13 cellular contexts compared by ENCODE assay signal in genomic region chr1:173208146-173208545, GRCh38. TPM values are rescaled to one million over a fixed set of nuclear protein-coding genes. Genes with fewer than 3 reads are reported as not detected.
DNase-seq lines count a peak whose midpoint lies in the region; ATAC-seq and TF ChIP-seq lines count a peak whose summit lies in the region.
"Had no signal": no experiment of that assay in that cellular context is flagged by ENCODE, and none has a peak within 500 bp of the region (broad histone marks: within the 10 kb centered on the region; RNA-seq: fewer than 3 reads in every experiment).

No MANE protein-coding gene starts in this region.

- no peak overlapping the region for H3K4me2 ChIP-seq in GM23248 (ENCODE audit: unreplicated experiment)

- H3K4me3 Mint-ChIP-seq in natural killer cell treated with Interleukin-12 subunit alpha and Interleukin-12 subunit beta and Interleukin-15 and Interleukin-18, amount 100 ng/mL, for 72 hours, result no peak overlapping the region
- H3K4me3 Mint-ChIP-seq in natural killer cell, result no peak overlapping the region
- H3K4me3 Mint-ChIP-seq: CD4-positive, CD25-positive, alpha-beta regulatory T cell had no signal

- H3K36me3 ChIP-seq in GM23248 (ENCODE audit: low read depth) (no peaks in the 10 kb centered on the region), brain microvascular endothelial cell (replicated peaks) (no peaks in the 10 kb centered on the region)
- H3K36me3 ChIP-seq: BLaER1 treated with 17β-estradiol and CSF1 and Interleukin-3, amounts not matched to agents 10 nM and 100 nM had no signal

- no peaks in the 10 kb centered on the region for H3K9me3 ChIP-seq in GM23248 (ENCODE audit: low read depth)
- H3K9me3 ChIP-seq: BLaER1 treated with 17β-estradiol and CSF1 and Interleukin-3, amounts not matched to agents 10 nM and 100 nM had no signal

- H3K4me1 Mint-ChIP-seq in natural killer cell treated with Interleukin-12 subunit alpha and Interleukin-12 subunit beta and Interleukin-15 and Interleukin-18, amount 100 ng/mL, for 72 hours (ENCODE audit: low read depth in 2 of 2), result peaks cover 53 to 69% of the 10 kb centered on the region in 2 donors
- H3K4me1 Mint-ChIP-seq in natural killer cell, result peaks cover 34 to 41% of the 10 kb centered on the region in 2 donors

- H3F3A ChIP-seq in GM23248 (ENCODE audit: insufficient read depth), result no peaks in the 10 kb centered on the region; the same call in 1 of the 2 replicates

- in situ Hi-C loops in GM23248 (cut with MboI) (loop anchor here (10.0 kb wide), 2 partner anchors 383 to 463 kb away; no protein-coding TSS in a partner anchor), brain microvascular endothelial cell (cut with HindIII; ENCODE audit: low pct_ligation_motif_present, low sequenced_read_pairs) (loop anchor here (25.0 kb wide), 1 partner anchor 446 kb away; no protein-coding TSS in a partner anchor)

- H3K79me2 ChIP-seq in GM23248 (ENCODE audit: insufficient read depth), result no peaks in the 10 kb centered on the region

- H3K27me3 Mint-ChIP-seq in natural killer cell treated with Interleukin-12 subunit alpha and Interleukin-12 subunit beta and Interleukin-15 and Interleukin-18, amount 100 ng/mL, for 72 hours, result peaks cover 0 to 2% of the 10 kb centered on the region in 2 donors
- no peaks in the 10 kb centered on the region for H3K27me3 Mint-ChIP-seq in natural killer cell (ENCODE audit: low read depth in 2 of 2)

- TF ChIP-seq CTCF in natural killer cell (IDR thresholded peaks at IDR 0.05) (no peak), brain microvascular endothelial cell (IDR thresholded peaks at IDR 0.05; ENCODE audit: low read depth, low read length, missing control alignments) (no peak)

- no peaks in the 10 kb centered on the region for H3K9me2 ChIP-seq in GM23248 (ENCODE audit: insufficient read depth)

- peaks cover 34% of the 10 kb centered on the region for H3K4me1 ChIP-seq in GM23248 (ENCODE audit: insufficient read depth)

- 76 to 88% methylated on average over 1 of the region's 1 CpG for WGBS in GM23248 (ENCODE audit: low coverage in 1 of 2, low lambda C conversion rate in 2 of 2, missing lambda C conversion rate in 2 of 2), 2 experiments

- H3K9me3 Mint-ChIP-seq in natural killer cell treated with Interleukin-12 subunit alpha and Interleukin-12 subunit beta and Interleukin-15 and Interleukin-18, amount 100 ng/mL, for 72 hours, result no peaks in the 10 kb centered on the region
- H3K9me3 Mint-ChIP-seq in natural killer cell, result no peaks in the 10 kb centered on the region

- H3K27me3 ChIP-seq in GM23248 (replicated peaks; ENCODE audit: insufficient read depth) (no peaks in the 10 kb centered on the region), brain microvascular endothelial cell (replicated peaks) (no peaks in the 10 kb centered on the region)
- H3K27me3 ChIP-seq: BLaER1 treated with 17β-estradiol and CSF1 and Interleukin-3, amounts not matched to agents 10 nM and 100 nM had no signal

- no peak overlapping the region for H3K9ac ChIP-seq in GM23248

- ATAC-seq in natural killer cell treated with Interleukin-12 subunit alpha and Interleukin-12 subunit beta and Interleukin-15 and Interleukin-18, amount 100 ng/mL, for 72 hours, result no peak
- ATAC-seq in natural killer cell (no peak), GM19452 (IDR thresholded peaks at IDR 0.05; ENCODE audit: unreplicated experiment) (no peak), GM21723 (IDR thresholded peaks at IDR 0.05; ENCODE audit: unreplicated experiment) (no peak)
- ATAC-seq: HCT116, HepG2 had no signal

- H3K27ac ChIP-seq in GM23248 (no peak overlapping the region), brain microvascular endothelial cell (peak overlapping the region; percentile 38)

- H3K36me3 Mint-ChIP-seq in natural killer cell treated with Interleukin-12 subunit alpha and Interleukin-12 subunit beta and Interleukin-15 and Interleukin-18, amount 100 ng/mL, for 72 hours, result peaks cover 4% of the 10 kb centered on the region
- no peaks in the 10 kb centered on the region for H3K36me3 Mint-ChIP-seq in natural killer cell
- H3K36me3 Mint-ChIP-seq: CD4-positive, CD25-positive, alpha-beta regulatory T cell had no signal

- H3K4me3 ChIP-seq in GM23248 (no peak overlapping the region), brain microvascular endothelial cell (ENCODE audit: low read depth, low read length) (no peak overlapping the region)
- H3K4me3 ChIP-seq: BLaER1 treated with 17β-estradiol and CSF1 and Interleukin-3, amounts not matched to agents 10 nM and 100 nM had no signal

- H4K20me1 ChIP-seq in GM23248 (ENCODE audit: insufficient read depth), result no peaks in the 10 kb centered on the region
- H4K20me1 ChIP-seq: BLaER1 treated with 17β-estradiol and CSF1 and Interleukin-3, amounts not matched to agents 10 nM and 100 nM had no signal

- DNase-seq in natural killer cell treated with Interleukin-12 subunit alpha and Interleukin-12 subunit beta and Interleukin-15 and Interleukin-18, amount 100 ng/mL, for 72 hours (ENCODE audit: low spot score), result no peak
- DNase-seq in natural killer cell (no peak), GM23248 (peak; percentile 23), brain microvascular endothelial cell (peak; percentile 34), DMS153 (lab: John Stamatoyannopoulos, UW) (no peak)
- DNase-seq: 8988T; CD4-positive, CD25-positive, alpha-beta regulatory T cell; DMS79 treated with DMSO at 0.1 percent for 48 hours had no signal

- no peak overlapping the region for H2AFZ ChIP-seq in GM23248

- intact Hi-C loops in natural killer cell (cut with micrococcal nuclease), result no loop called here

- peak overlapping the region; percentile 87 to 94 for H3K27ac Mint-ChIP-seq in natural killer cell treated with Interleukin-12 subunit alpha and Interleukin-12 subunit beta and Interleukin-15 and Interleukin-18, amount 100 ng/mL, for 72 hours
- no peak overlapping the region for H3K27ac Mint-ChIP-seq in natural killer cell

RNA-seq across cellular contexts. Expression of gene TNFSF4, which starts 1.0 kb away (rescaled TPM):
- total RNA-seq in natural killer cell treated with Interleukin-12 subunit alpha and Interleukin-12 subunit beta and Interleukin-15 and Interleukin-18, amount 100 ng/mL, for 72 hours, result 100 to 1,000 TPM in 1 of 2 donors, 10 to 100 TPM in 1; 40.5 to 275 TPM
- 1 to 10 TPM; 1.7 to 3.7 (median 2.9) TPM for total RNA-seq in natural killer cell
- total RNA-seq in GM23248 (2014; rRNA removed; shearing (Covaris generic)), result 4.8 and 6.2 TPM in 2 replicates
- 4.2 TPM in 2 replicates for polyA plus RNA-seq in GM23248 (2016; fragmentation: Nextera tagmentation; extraction: Ambion mirVana)

Comparison
In these comparisons a context has a peak if more than half of its experiments do, and no peak if none do; other contexts are left out.
1. H3K27ac Mint-ChIP-seq: peak in natural killer cell treated with Interleukin-12 subunit alpha and Interleukin-12 subunit beta and Interleukin-15 and Interleukin-18, amount 100 ng/mL, for 72 hours (2 of 2); none in natural killer cell (0 of 2).
2. DNase-seq: peak in GM23248 (single experiment) and brain microvascular endothelial cell (single experiment); none in natural killer cell treated with Interleukin-12 subunit alpha and Interleukin-12 subunit beta and Interleukin-15 and Interleukin-18, amount 100 ng/mL, for 72 hours (single experiment), natural killer cell (single experiment) and DMS153 (single experiment).